Comparison of ENCODE assay signal across 24 cellular contexts in the genomic region with DNA sequence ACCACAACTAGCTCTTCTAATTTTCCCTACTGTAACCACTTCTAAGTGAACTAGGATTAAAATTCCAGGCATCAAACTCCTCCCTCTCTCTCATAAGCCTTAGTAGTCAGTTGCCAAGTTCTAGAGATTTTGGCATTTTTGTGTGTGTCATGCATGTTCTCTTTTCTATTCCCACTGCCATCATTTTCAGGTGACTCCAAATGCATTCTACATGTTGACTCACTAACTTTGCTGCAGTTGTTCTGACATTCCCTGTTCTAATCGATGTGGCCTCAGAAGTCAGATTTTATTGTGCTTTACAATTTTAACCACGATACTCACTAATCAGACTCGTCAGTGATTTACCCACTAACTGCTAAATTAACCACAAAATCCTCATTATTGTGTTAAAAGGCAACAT. TPM values are rescaled to one million over a fixed set of nuclear protein-coding genes. Genes with fewer than 3 reads are reported as not detected.
"Had no signal": no experiment of that assay in that cellular context is flagged by ENCODE, and none has a peak within 500 bp of the region (broad histone marks: within the 10 kb centered on the region; RNA-seq: fewer than 3 reads in every experiment).

No MANE protein-coding gene starts in this region.

- H3K27ac ChIP-seq: HL-60, KMS-11, SJSA1 had no signal

- H3K4me1 ChIP-seq: SJSA1 had no signal

- H3K36me3 Mint-ChIP-seq: IgD-negative memory B cell had no signal

- H3K27me3 Mint-ChIP-seq: IgD-negative memory B cell had no signal

- H3K27ac Mint-ChIP-seq: IgD-negative memory B cell had no signal

- H3K36me3 ChIP-seq: SJSA1 had no signal

- H3K9ac ChIP-seq: KMS-11 had no signal

- DNase-seq: Kasumi-1, MV-4-11, NCI-H1048, NCI-H1105, NCI-H1417, NCI-H1436 treated with DMSO at 0.1 percent for 48 hours, NCI-H1694, NCI-H187 treated with DMSO at 0.1 percent for 48 hours, NCI-H2029 treated with DMSO at 0.1 percent for 48 hours, NCI-H2107, NCI-H2227 treated with DMSO at 0.1 percent for 48 hours, NCI-H524 treated with DMSO at 0.1 percent for 48 hours, NCI-H69, NCI-H774, Right ventricle myocardium superior, RPMI8226, SIG-M5 had no signal

- FAIRE-seq: K562, RCC 7860 had no signal

- H3K4me3 Mint-ChIP-seq: IgD-negative memory B cell had no signal

- H3K4me2 ChIP-seq: KMS-11 had no signal

- H3K27me3 ChIP-seq: SJSA1 had no signal

- H3K9me3 ChIP-seq: SJSA1 had no signal

- H3K4me3 ChIP-seq: K562, SJSA1 had no signal

- ATAC-seq: K562 had no signal

RNA-seq across cellular contexts. Expression of gene DSC1, which starts 13.3 kb away (rescaled TPM):
- total RNA-seq: M059J, SJSA1 had no signal

RNA-seq across cellular contexts. Expression of gene DSC2, which starts 47.1 kb away (rescaled TPM):
- total RNA-seq: M059J had no signal
- polyA plus RNA-seq: IgD-negative memory B cell had no signal
